In the genomic region with DNA sequence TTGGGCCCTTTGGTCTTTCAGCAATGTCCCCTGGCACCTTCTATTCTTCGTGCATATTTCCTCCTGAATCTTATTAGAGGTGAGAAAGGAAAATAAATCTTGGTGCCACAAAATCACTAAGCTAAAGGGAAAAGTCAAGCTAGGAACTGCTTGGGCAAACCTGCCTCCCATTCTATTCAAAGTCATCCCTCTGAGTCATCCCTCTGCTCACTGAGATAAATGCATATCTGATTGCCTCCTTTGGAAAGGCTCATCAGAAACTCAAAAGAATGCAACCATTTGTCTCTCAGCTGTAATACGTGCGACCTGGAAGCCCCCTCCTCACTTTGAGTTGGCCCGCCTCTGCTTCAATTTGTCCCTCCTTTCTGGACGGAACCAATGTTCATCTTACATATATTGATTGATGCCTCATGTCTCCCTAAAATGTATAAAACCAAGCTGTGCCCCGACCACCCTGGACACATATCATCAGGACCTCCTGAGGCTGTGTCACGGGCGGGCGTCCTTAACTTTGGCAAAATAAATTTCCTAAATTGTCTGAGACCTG, we compare ENCODE assay signal across 8 cellular contexts. TPM values are rescaled to one million over a fixed set of nuclear protein-coding genes. Genes with fewer than 3 reads are reported as not detected.
DNase-seq lines count a peak whose midpoint lies in the region; ATAC-seq and TF ChIP-seq lines count a peak whose summit lies in the region.
"Not testable (repeated sequence)": the region's sequence is repeated elsewhere in the genome, so short reads cannot be mapped to it uniquely, and the experiment has no call there.

No MANE protein-coding gene starts in this region.

- not testable (repeated sequence) for DNase-seq in CD4-positive, alpha-beta T cell; H7; MG63; cardiac muscle cell (ENCODE audit: low read depth in 1 of 2, low spot score in 1 of 2)
- DNase-seq in mammary epithelial cell: peak; percentile 17

- in situ Hi-C loops in mammary epithelial cell (cut with MboI; ENCODE audit: low sequenced_read_pairs in 2 of 2): not testable (repeated sequence)

- H3K9ac ChIP-seq in mammary epithelial cell (ENCODE audit: insufficient read depth, low read length): peak overlapping the region; percentile 81
- H3K9ac ChIP-seq in muscle layer of colon (ENCODE audit: low read length): peak overlapping the region; percentile 69

- not testable (repeated sequence) for H3K9me3 ChIP-seq in CD4-positive, alpha-beta T cell (ENCODE audit: control insufficient read depth, low read length); MG63; mammary epithelial cell (replicated peaks; ENCODE audit: insufficient read depth, low read length); cardiac muscle cell (ENCODE audit: low read depth); muscle layer of colon (ENCODE audit: low read length)

- H3K79me2 ChIP-seq in mammary epithelial cell (ENCODE audit: insufficient read depth, low read length): peaks cover 20% of the 10 kb centered on the region

- dilution Hi-C loops in mammary epithelial cell (cut with HindIII; ENCODE audit: low sequenced_read_pairs): not testable (repeated sequence)

- peak overlapping the region; percentile 69 for H3K27ac ChIP-seq in CD4-positive, alpha-beta T cell (ENCODE audit: low read depth, low read length)
- H3K27ac ChIP-seq in mammary epithelial cell (ENCODE audit: insufficient read depth, low read depth, low read length): peak overlapping the region; percentile 85
- peak overlapping the region; percentile 77 for H3K27ac ChIP-seq in cardiac muscle cell
- peak overlapping the region; percentile 79 for H3K27ac ChIP-seq in muscle layer of colon (ENCODE audit: low read depth, low read length)

- H2AFZ ChIP-seq in mammary epithelial cell (ENCODE audit: low read depth, low read length): peak overlapping the region; percentile 100

- CTCF ChIA-PET in CD4-positive, alpha-beta T cell (lab: Charles Lee): interaction anchor here (2.2 kb wide), 1 partner anchor 17 kb away, joined by 6 read pairs; no protein-coding TSS in a partner anchor
- CTCF ChIA-PET in mammary epithelial cell (lab: Charles Lee; ENCODE audit: low non-redundant PET): not testable (repeated sequence)

- peaks cover 20% of the 10 kb centered on the region for H3K36me3 Mint-ChIP-seq in CD4-positive, alpha-beta T cell (ENCODE audit: low read depth)
- H3K36me3 Mint-ChIP-seq in stimulated activated memory B cell treated with anti-CD40 and anti-IgM and Interleukin-4, amounts not matched to agents 10 μg/mL and 1 μg/mL and 100 μg/mL, for 72 hours: not testable (repeated sequence)

- intact Hi-C loops in CD4-positive, alpha-beta T cell (cut with DNase I, micrococcal nuclease): loop anchor here (1.0 to 10.0 kb wide), 4 partner anchors 17 to 441 kb away; partner anchors contain the start of genes CUL5 (in 1 of the 2) and CWF19L2 (in 1 of the 2)
- intact Hi-C loops in mammary epithelial cell (cut with micrococcal nuclease): not testable (repeated sequence)

- H3K4me3 Mint-ChIP-seq in CD4-positive, alpha-beta T cell: peak overlapping the region; percentile 91
- peak overlapping the region; percentile 90 for H3K4me3 Mint-ChIP-seq in stimulated activated memory B cell treated with anti-CD40 and anti-IgM and Interleukin-4, amounts not matched to agents 10 μg/mL and 1 μg/mL and 100 μg/mL, for 72 hours

- not testable (repeated sequence) for ATAC-seq in CD4-positive, alpha-beta T cell (ENCODE audit: poor library complexity); stimulated activated memory B cell treated with anti-CD40 and anti-IgM and Interleukin-4, amounts not matched to agents 10 μg/mL and 1 μg/mL and 100 μg/mL, for 72 hours

- POLR2A ChIA-PET in CD4-positive, alpha-beta T cell (lab: Charles Lee): interaction anchor here (1.4 to 1.8 kb wide), 4 partner anchors 20 to 1099 kb away, joined by 3 to 8 read pairs (median 4); partner anchors contain the start of genes CWF19L2 and DDX10

- H3K9me3 Mint-ChIP-seq in CD4-positive, alpha-beta T cell; stimulated activated memory B cell treated with anti-CD40 and anti-IgM and Interleukin-4, amounts not matched to agents 10 μg/mL and 1 μg/mL and 100 μg/mL, for 72 hours: not testable (repeated sequence)

- not testable (repeated sequence) for TF ChIP-seq CTCF in CD4-positive, alpha-beta T cell (IDR thresholded peaks at IDR 0.05); WI38 (IDR thresholded peaks at IDR 0.05; ENCODE audit: low read depth, low read length); mammary epithelial cell (conservative IDR thresholded peaks at IDR 0.05 in 1 of 2, IDR thresholded peaks at IDR 0.05 in 1 of 2; ENCODE audit: extremely low read depth in 1 of 2, insufficient read depth in 1 of 2, low read depth in 1 of 2, low read length in 2 of 2); cardiac muscle cell (IDR thresholded peaks at IDR 0.05; ENCODE audit: low read depth, low read length)

- H3K4me3 ChIP-seq in H7 (ENCODE audit: insufficient read depth, low read depth, low read length) (peak overlapping the region; percentile 97), MG63 (peak overlapping the region; percentile 92), WI38 (ENCODE audit: low read depth, low read length) (peak overlapping the region; percentile 94), mammary epithelial cell (replicated peaks in 1 of 3; ENCODE audit: insufficient read depth in 1 of 3, low read depth in 2 of 3, low read length in 3 of 3) (peak overlapping the region; percentile 78 to 88 (median 82)), cardiac muscle cell (peak overlapping the region; percentile 78), muscle layer of colon (ENCODE audit: low read depth in 1 of 2, low read length in 2 of 2) (peak overlapping the region; percentile 90 to 96)

- H3K4me2 ChIP-seq in mammary epithelial cell (ENCODE audit: insufficient read depth, low read depth, low read length): peak overlapping the region; percentile 79

- BruUV-seq in mammary epithelial cell (replicated peaks; lab: Mats Ljungman, UMichigan): not testable (repeated sequence)

- H4K20me1 ChIP-seq in mammary epithelial cell (ENCODE audit: insufficient read depth, low read length): not testable (repeated sequence)

- H3K27me3 ChIP-seq in CD4-positive, alpha-beta T cell (ENCODE audit: control insufficient read depth, insufficient read depth, low read length); H7 (ENCODE audit: control insufficient read depth, insufficient read depth, low read length); MG63; mammary epithelial cell (ENCODE audit: insufficient read depth, low read length); cardiac muscle cell; muscle layer of colon (ENCODE audit: control insufficient read depth in 1 of 2, insufficient read depth in 2 of 2, low read length in 2 of 2): not testable (repeated sequence)

- WGBS in mammary epithelial cell (ENCODE audit: low coverage, missing lambda C conversion rate): 61% methylated on average over 7 of the region's 9 CpGs

- not testable (repeated sequence) for H3K36me3 ChIP-seq in H7 (replicated peaks; ENCODE audit: control insufficient read depth, insufficient read depth, low read length); MG63; mammary epithelial cell (ENCODE audit: insufficient read depth, low read length); cardiac muscle cell; muscle layer of colon (ENCODE audit: insufficient read depth, low read length)

- peaks cover 53% of the 10 kb centered on the region for H3K4me1 Mint-ChIP-seq in CD4-positive, alpha-beta T cell (ENCODE audit: low read depth)
- peaks cover 58% of the 10 kb centered on the region for H3K4me1 Mint-ChIP-seq in stimulated activated memory B cell treated with anti-CD40 and anti-IgM and Interleukin-4, amounts not matched to agents 10 μg/mL and 1 μg/mL and 100 μg/mL, for 72 hours

- H3K4me1 ChIP-seq in mammary epithelial cell (ENCODE audit: insufficient read depth, low read length) (peaks cover 36% of the 10 kb centered on the region), cardiac muscle cell (ENCODE audit: low read depth) (peaks cover 10% of the 10 kb centered on the region), muscle layer of colon (ENCODE audit: insufficient read depth, low read length) (peaks cover 18% of the 10 kb centered on the region)

- peak overlapping the region; percentile 85 for H3K27ac Mint-ChIP-seq in CD4-positive, alpha-beta T cell
- peak overlapping the region; percentile 97 for H3K27ac Mint-ChIP-seq in stimulated activated memory B cell treated with anti-CD40 and anti-IgM and Interleukin-4, amounts not matched to agents 10 μg/mL and 1 μg/mL and 100 μg/mL, for 72 hours

- H3K27me3 Mint-ChIP-seq in CD4-positive, alpha-beta T cell; stimulated activated memory B cell treated with anti-CD40 and anti-IgM and Interleukin-4, amounts not matched to agents 10 μg/mL and 1 μg/mL and 100 μg/mL, for 72 hours: not testable (repeated sequence)

RNA-seq across cellular contexts. Expression of gene ALKBH8, which starts 0.5 kb away (rescaled TPM):
- total RNA-seq in CD4-positive, alpha-beta T cell: 1 to 10 TPM; 6.5 to 7.7 TPM
- total RNA-seq in H7 (2014; rRNA removed; shearing (Covaris generic)): 5.3 and 7.0 TPM in 2 replicates
- total RNA-seq in MG63 (2014; rRNA removed; shearing (Covaris generic); ENCODE audit: low replicate concordance): 5.5 and 7.0 TPM in 2 replicates
- total RNA-seq in mammary epithelial cell (1 to 10 TPM; 6.3 to 8.8 TPM), cardiac muscle cell (5.8 and 6.1 TPM in 2 replicates)
- polyA plus RNA-seq in mammary epithelial cell (3.9 TPM), cardiac muscle cell (3.5 and 6.5 TPM in 2 replicates)
- polyA minus RNA-seq in mammary epithelial cell: 5.8 TPM

RNA-seq across cellular contexts. Expression of gene ELMOD1, which starts 24.9 kb away (rescaled TPM):
- not detected for total RNA-seq in CD4-positive, alpha-beta T cell
- total RNA-seq in H7 (2014; rRNA removed; shearing (Covaris generic)): 0.07 and 0.15 TPM in 2 replicates
- total RNA-seq in MG63 (2014; rRNA removed; shearing (Covaris generic); ENCODE audit: low replicate concordance): not detected in 2 replicates
- total RNA-seq in mammary epithelial cell: under 1 TPM; 0.17 to 0.21 TPM
- 0.03 TPM for polyA plus RNA-seq in mammary epithelial cell
- polyA minus RNA-seq in mammary epithelial cell: not detected
- total RNA-seq in cardiac muscle cell: 0.09 and 1.2 TPM in 2 replicates
- polyA plus RNA-seq in cardiac muscle cell: 0.64 and 1.1 TPM in 2 replicates
